Comparison of ENCODE assay signal across 26 cellular contexts in the genomic region with DNA sequence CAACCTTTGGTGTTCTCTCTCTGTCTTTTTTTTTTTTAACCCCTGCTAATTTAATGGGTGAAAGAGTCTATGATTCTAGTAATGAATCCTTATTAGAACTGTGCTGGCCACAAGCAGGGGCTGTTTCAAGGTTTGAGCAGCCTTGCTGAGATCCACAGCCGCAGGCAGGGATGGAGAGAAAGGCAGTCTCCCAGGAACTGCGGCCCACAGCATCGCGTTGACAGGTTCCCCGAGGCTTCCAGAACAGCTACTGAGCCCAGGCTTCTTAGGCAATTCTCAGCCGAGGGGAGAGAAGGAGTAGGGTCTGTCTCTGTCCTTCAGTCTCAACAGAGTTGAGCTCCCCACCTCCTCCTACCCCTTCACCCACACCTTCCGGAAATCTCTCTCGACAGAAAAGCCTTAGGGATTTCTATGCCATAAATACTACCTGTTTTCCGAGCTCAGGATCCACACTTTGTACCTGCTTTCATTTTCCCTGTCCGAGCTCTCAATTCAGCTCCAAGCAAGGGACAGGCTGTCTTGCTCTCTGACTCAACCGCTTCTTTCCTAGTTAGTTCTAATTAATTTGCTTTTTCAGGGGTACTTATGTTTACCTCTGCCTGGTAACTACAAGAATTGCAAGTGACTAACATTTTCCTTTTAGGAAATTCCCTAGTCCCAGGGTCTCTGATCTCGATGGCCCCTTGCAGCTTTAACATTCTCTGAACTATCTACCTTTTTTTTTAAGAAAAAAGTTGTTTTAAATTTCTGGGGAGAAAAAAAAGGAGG. TPM values are rescaled to one million over a fixed set of nuclear protein-coding genes. Genes with fewer than 3 reads are reported as not detected.
DNase-seq lines count a peak whose midpoint lies in the region; ATAC-seq, FAIRE-seq and TF ChIP-seq lines count a peak whose summit lies in the region.
"Had no signal": no experiment of that assay in that cellular context is flagged by ENCODE, and none has a peak within 500 bp of the region (broad histone marks: within the 10 kb centered on the region; RNA-seq: fewer than 3 reads in every experiment).

No MANE protein-coding gene starts in this region.

- peak; percentile 55 for FAIRE-seq in K562 (lab: Jason Lieb, UNC)
- peak; percentile 56 for FAIRE-seq in keratinocyte (lab: Jason Lieb, UNC)
- FAIRE-seq: GM12891 had no signal

- in situ Hi-C loops in K562 (cut with MboI), result no loop called here

- peak overlapping the region; percentile 73; the same call in 1 of the 2 replicates for H3K4me2 ChIP-seq in HCT116 (ENCODE audit: low read length)
- H3K4me2 ChIP-seq in K562 (ENCODE audit: insufficient read depth, low read length), result no peak overlapping the region
- H3K4me2 ChIP-seq in keratinocyte (ENCODE audit: control insufficient read depth, extremely low read depth, insufficient read depth, low read depth, low read length), result peak overlapping the region; percentile 79

- no peaks in the 10 kb centered on the region for H3K9me2 ChIP-seq in HCT116 (ENCODE audit: insufficient read depth)

- no peak overlapping the region for H3K27ac Mint-ChIP-seq in Calu3 (ENCODE audit: unreplicated experiment)
- H3K27ac Mint-ChIP-seq: activated CD4-positive, alpha-beta memory T cell treated with anti-CD3 and anti-CD28 coated beads for 36 hours; B cell; stimulated activated naive B cell treated with anti-CD40 and anti-IgM and Interleukin-4, amounts not matched to agents 10 μg/mL and 1 μg/mL and 100 μg/mL, for 72 hours; T-helper 2 cell treated with Interferon-gamma antibody and Interleukin-4, amounts not matched to agents 5 μg/mL and 100 μg/mL, for 36 hours; WTC11 had no signal

- no TSS peak for BruUV-seq in HCT116 (replicated peaks; lab: Mats Ljungman, UMichigan)
- no TSS peak for BruUV-seq in K562 (replicated peaks; lab: Mats Ljungman, UMichigan)
- no TSS peak for BruUV-seq in Calu3 (replicated peaks; lab: Mats Ljungman, UMichigan)

- H3K4me3 ChIP-seq in HCT116 (replicated peaks in 1 of 2; ENCODE audit: low read depth in 1 of 2, low read length in 2 of 2) (no peak overlapping the region), K562 (no peak overlapping the region), keratinocyte (ENCODE audit: control insufficient read depth in 2 of 3, extremely low read depth in 1 of 3, insufficient read depth in 2 of 3, low read depth in 1 of 3, low read length in 3 of 3) (peak overlapping the region in 2 of 3 experiments; percentile 19 to 36), suprapubic skin (peak overlapping the region; percentile 15)
- H3K4me3 ChIP-seq: adrenal gland, heart right ventricle, left lung, MG63, thoracic aorta had no signal

- no peaks in the 10 kb centered on the region for H3K9me1 ChIP-seq in K562 (ENCODE audit: control insufficient read depth, insufficient read depth, low read length)
- no peaks in the 10 kb centered on the region for H3K9me1 ChIP-seq in keratinocyte (ENCODE audit: control insufficient read depth, extremely low read depth, insufficient read depth, low read length)

- intact Hi-C loops in HCT116 (cut with micrococcal nuclease) (loop anchor here (5.0 kb wide), 1 partner anchor 111 kb away; no protein-coding TSS in a partner anchor), K562 (cut with micrococcal nuclease) (no loop called here), Calu3 (cut with micrococcal nuclease; ENCODE audit: unreplicated experiment) (no loop called here)

- WGBS in K562 (ENCODE audit: insufficient coverage, low coverage, missing lambda C conversion rate), result 2% methylated on average over 12 of the region's 12 CpGs
- 28% methylated on average over 12 of the region's 12 CpGs for WGBS in suprapubic skin

- H3K27me3 Mint-ChIP-seq in Calu3 (ENCODE audit: unreplicated experiment), result peaks cover 54% of the 10 kb centered on the region

- H3K4me1 Mint-ChIP-seq in Calu3 (ENCODE audit: low read depth, unreplicated experiment), result peaks cover 24% of the 10 kb centered on the region
- H3K4me1 Mint-ChIP-seq: B cell, neural crest cell had no signal

- dilution Hi-C loops in keratinocyte (cut with MboI; ENCODE audit: extremely low pct_ligation_motif_present, low sequenced_read_pairs), result no loop called here

- no peak for DNase-seq in HCT116 (ENCODE audit: low read depth, low spot score)
- DNase-seq in K562 (ENCODE audit: extremely low read depth in 1 of 4, low spot score in 3 of 4), result no peak
- DNase-seq in keratinocyte (ENCODE audit: low read depth, low spot score), result no peak
- no peak for DNase-seq in suprapubic skin (ENCODE audit: low spot score in 2 of 2)
- no peak for DNase-seq in Calu3
- DNase-seq in HUDEP-2 (lab: John Stamatoyannopoulos, UW; ENCODE audit: unreplicated experiment in 76 of 76), result no peak
- DNase-seq: activated CD4-positive, alpha-beta memory T cell treated with anti-CD3 and anti-CD28 coated beads for 36 hours; activated effector memory CD4-positive, alpha-beta T cell treated with Interleukin-2 at 50 U/mL for 16 hours; adrenal gland; DMS79 treated with DMSO at 0.1 percent for 48 hours; GOT3; heart right ventricle; MG63; midbrain; NCI-H1436 treated with DMSO at 0.1 percent for 48 hours; stimulated activated CD4-positive, alpha-beta T cell treated with anti-CD3 and anti-CD28 coated beads, Interleukin-2, amount 100 ng/mL, for 48 hours; stimulated activated naive B cell treated with anti-CD40 and anti-IgM and Interleukin-4, amounts not matched to agents 10 μg/mL and 1 μg/mL and 100 μg/mL, for 72 hours had no signal

- H4K20me1 ChIP-seq in HCT116 (ENCODE audit: insufficient read depth) (no peaks in the 10 kb centered on the region), K562 (replicated peaks; ENCODE audit: control insufficient read depth, insufficient read depth, low read length) (0 out of 2 replicates have a peak, but pooled peaks cover 2% of the 10 kb centered on the region), keratinocyte (ENCODE audit: control insufficient read depth, extremely low read depth, insufficient read depth, low read length) (no peaks in the 10 kb centered on the region)

- no peak for TF ChIP-seq CTCF in HCT116 (IDR thresholded peaks at IDR 0.05 in 2 of 3, conservative IDR thresholded peaks at IDR 0.05 in 1 of 3; ENCODE audit: borderline replicate concordance in 1 of 3, insufficient read depth in 1 of 3, low read depth in 2 of 3, low read length in 2 of 3)
- no peak for TF ChIP-seq CTCF in K562 (IDR thresholded peaks at IDR 0.05 in 2 of 3, conservative IDR thresholded peaks at IDR 0.05 in 1 of 3; ENCODE audit: insufficient read depth in 2 of 3, low read depth in 1 of 3, low read length in 3 of 3)
- TF ChIP-seq CTCF in keratinocyte (optimal IDR thresholded peaks at IDR 0.05 in 1 of 3, IDR thresholded peaks at IDR 0.05 in 1 of 3, conservative IDR thresholded peaks at IDR 0.05 in 1 of 3; ENCODE audit: extremely low read depth in 1 of 3, insufficient read depth in 2 of 3, low read length in 3 of 3), result no peak
- TF ChIP-seq CTCF in suprapubic skin (IDR thresholded peaks at IDR 0.05), result no peak
- TF ChIP-seq CTCF in Calu3 (IDR thresholded peaks at IDR 0.05; ENCODE audit: unreplicated experiment), result no peak

- H3K9ac ChIP-seq in HCT116 (ENCODE audit: low read length) (no peak overlapping the region), K562 (ENCODE audit: insufficient read depth in 1 of 2, low read depth in 2 of 2, low read length in 2 of 2) (no peak overlapping the region; a peak in 1 of 4 replicates), keratinocyte (ENCODE audit: control insufficient read depth, extremely low read depth, insufficient read depth, low read length) (peak overlapping the region; percentile 45)

- CTCF ChIA-PET in HCT116 (lab: Charles Lee), result no interaction called here
- CTCF ChIA-PET in K562 (lab: Yijun Ruan, JAX; ENCODE audit: low intra/inter-chr PET ratio), result interaction anchor here (0.7 kb wide), 1 partner anchor 1571 kb away, joined by 3 read pairs; no protein-coding TSS in a partner anchor
- CTCF ChIA-PET in Calu3 (lab: Charles Lee), result interaction anchor here (0.6 kb wide), 1 partner anchor 24 kb away, joined by 6 read pairs; no protein-coding TSS in a partner anchor

- no peaks in the 10 kb centered on the region for H3K9me3 ChIP-seq in HCT116 (ENCODE audit: control insufficient read depth in 1 of 2, insufficient read depth in 1 of 2, low read depth in 1 of 2, low read length in 2 of 2)
- H3K9me3 ChIP-seq in K562 (replicated peaks; ENCODE audit: control insufficient read depth, insufficient read depth, low read depth, low read length), result no peaks in the 10 kb centered on the region
- H3K9me3 ChIP-seq in keratinocyte (ENCODE audit: control insufficient read depth, low read depth, low read length), result no peaks in the 10 kb centered on the region
- no peaks in the 10 kb centered on the region for H3K9me3 ChIP-seq in suprapubic skin
- H3K9me3 ChIP-seq: adrenal gland, heart right ventricle, left lung, MG63, thoracic aorta had no signal

- no peak for TF ChIP-seq RAD21 in HCT116 (IDR thresholded peaks at IDR 0.05; ENCODE audit: low read depth)
- TF ChIP-seq RAD21 in K562 (CRISPR knock-in tag; conservative IDR thresholded peaks at IDR 0.05 in 1 of 2, IDR thresholded peaks at IDR 0.05 in 1 of 2), result no peak

- H3K36me3 ChIP-seq in HCT116 (ENCODE audit: control insufficient read depth in 1 of 2, insufficient read depth in 2 of 2, low read length in 2 of 2) (no peaks in the 10 kb centered on the region), K562 (ENCODE audit: control insufficient read depth, insufficient read depth, low read length) (no peaks in the 10 kb centered on the region), keratinocyte (ENCODE audit: control insufficient read depth in 2 of 2, extremely low read depth in 1 of 2, insufficient read depth in 2 of 2, low read length in 2 of 2) (no peaks in the 10 kb centered on the region), suprapubic skin (no peaks in the 10 kb centered on the region)
- H3K36me3 ChIP-seq: adrenal gland, heart right ventricle, left lung, MG63, thoracic aorta had no signal

- H3K27me3 ChIP-seq in HCT116 (ENCODE audit: insufficient read depth, low read length) (peaks cover under 1% of the 10 kb centered on the region; the same call in 1 of the 2 replicates), K562 (ENCODE audit: control insufficient read depth in 2 of 2, insufficient read depth in 2 of 2, low read length in 2 of 2) (peaks cover 42 to 72% of the 10 kb centered on the region in 2 experiments), keratinocyte (ENCODE audit: control insufficient read depth, extremely low read depth, insufficient read depth, low read length) (peaks cover 5% of the 10 kb centered on the region), suprapubic skin (peaks cover 33% of the 10 kb centered on the region)

- TF ChIP-seq POLR2A in HCT116 (IDR thresholded peaks at IDR 0.05; ENCODE audit: borderline replicate concordance, extremely low read depth, insufficient read depth, insufficient read length) (no peak), K562 (conservative IDR thresholded peaks at IDR 0.05) (no peak), suprapubic skin (IDR thresholded peaks at IDR 0.05) (no peak)

- ATAC-seq in HCT116 (no peak), K562 (peak; percentile 41; the same call in 1 of the 3 replicates), GM18858 (IDR thresholded peaks at IDR 0.05; ENCODE audit: unreplicated experiment) (no peak)
- ATAC-seq: SK-N-SH treated with all-trans-retinoic acid at 6 μM for 48 hours; stimulated activated naive B cell treated with anti-CD40 and anti-IgM and Interleukin-4, amounts not matched to agents 10 μg/mL and 1 μg/mL and 100 μg/mL, for 72 hours had no signal

- TF ChIP-seq EP300 in K562 (IDR thresholded peaks at IDR 0.05; ENCODE audit: low read length), result no peak
- no peak for TF ChIP-seq EP300 in suprapubic skin (IDR thresholded peaks at IDR 0.05)

- H2AFZ ChIP-seq in HCT116 (ENCODE audit: low read depth, low read length, poor library complexity, severe bottlenecking) (no peak overlapping the region), K562 (ENCODE audit: low read depth, low read length) (no peak overlapping the region), keratinocyte (ENCODE audit: control insufficient read depth, low read length) (peak overlapping the region; percentile 92)

- POLR2A ChIA-PET in HCT116 (lab: Charles Lee) (no interaction called here), K562 (lab: Yijun Ruan, JAX) (interaction anchor here (0.5 kb wide), 2 partner anchors 11 to 1923 kb away, joined by 3 read pairs; no protein-coding TSS in a partner anchor)

- peaks cover 8% of the 10 kb centered on the region for H3K36me3 Mint-ChIP-seq in Calu3 (ENCODE audit: insufficient read depth, unreplicated experiment)
- H3K36me3 Mint-ChIP-seq: activated CD4-positive, alpha-beta memory T cell treated with anti-CD3 and anti-CD28 coated beads for 36 hours; stimulated activated naive B cell treated with anti-CD40 and anti-IgM and Interleukin-4, amounts not matched to agents 10 μg/mL and 1 μg/mL and 100 μg/mL, for 72 hours; WTC11 had no signal

- H3K4me3 Mint-ChIP-seq in Calu3 (ENCODE audit: low read depth, unreplicated experiment), result no peak overlapping the region
- H3K4me3 Mint-ChIP-seq: activated CD4-positive, alpha-beta memory T cell treated with anti-CD3 and anti-CD28 coated beads for 36 hours; B cell; neural crest cell; stimulated activated naive B cell treated with anti-CD40 and anti-IgM and Interleukin-4, amounts not matched to agents 10 μg/mL and 1 μg/mL and 100 μg/mL, for 72 hours; T-helper 2 cell treated with Interferon-gamma antibody and Interleukin-4, amounts not matched to agents 5 μg/mL and 100 μg/mL, for 36 hours; WTC11 had no signal

- no peak overlapping the region for H3K27ac ChIP-seq in HCT116 (ENCODE audit: low read depth, low read length)
- no peak overlapping the region for H3K27ac ChIP-seq in K562 (ENCODE audit: extremely low read depth, low read depth, low read length)
- peak overlapping the region; percentile 60 for H3K27ac ChIP-seq in keratinocyte (ENCODE audit: control insufficient read depth, insufficient read depth, low read length)
- peak overlapping the region; percentile 89 for H3K27ac ChIP-seq in suprapubic skin
- H3K27ac ChIP-seq: adrenal gland, heart right ventricle, thoracic aorta had no signal

- H3K79me2 ChIP-seq in HCT116 (ENCODE audit: insufficient read depth, low read length), result no peaks in the 10 kb centered on the region
- no peaks in the 10 kb centered on the region for H3K79me2 ChIP-seq in K562 (ENCODE audit: control insufficient read depth, insufficient read depth, low read length)
- no peaks in the 10 kb centered on the region for H3K79me2 ChIP-seq in keratinocyte (ENCODE audit: control insufficient read depth, insufficient read depth, low read length)

- H3K4me1 ChIP-seq in HCT116 (ENCODE audit: control insufficient read depth in 1 of 2, insufficient read depth in 2 of 2, low read length in 2 of 2), result peaks cover 9 to 17% of the 10 kb centered on the region in 2 experiments
- H3K4me1 ChIP-seq in K562 (replicated peaks in 1 of 2; ENCODE audit: control insufficient read depth in 2 of 2, insufficient read depth in 2 of 2, low read length in 2 of 2), result peaks cover 0 to 4% of the 10 kb centered on the region in 2 experiments; a peak in 1 of 5 replicates
- H3K4me1 ChIP-seq in keratinocyte (ENCODE audit: control insufficient read depth, extremely low read depth, insufficient read depth, low read length), result peaks cover 22% of the 10 kb centered on the region
- H3K4me1 ChIP-seq in suprapubic skin, result peaks cover 14% of the 10 kb centered on the region
- H3K4me1 ChIP-seq: adrenal gland, heart right ventricle, left lung had no signal

- RAD21 ChIA-PET in HCT116 (lab: Charles Lee; ENCODE audit: low non-redundant PET in 1 of 2, low total read pairs in 2 of 2, uncharacterized antibody in 2 of 2, unreplicated experiment in 2 of 2), result no interaction called here

- no peaks in the 10 kb centered on the region for H3K9me3 Mint-ChIP-seq in Calu3 (ENCODE audit: low read depth, unreplicated experiment)
- H3K9me3 Mint-ChIP-seq: activated CD4-positive, alpha-beta memory T cell treated with anti-CD3 and anti-CD28 coated beads for 36 hours; neural crest cell; stimulated activated naive B cell treated with anti-CD40 and anti-IgM and Interleukin-4, amounts not matched to agents 10 μg/mL and 1 μg/mL and 100 μg/mL, for 72 hours; T-helper 2 cell treated with Interferon-gamma antibody and Interleukin-4, amounts not matched to agents 5 μg/mL and 100 μg/mL, for 36 hours; WTC11 had no signal

RNA-seq across cellular contexts. Expression of gene CASZ1, which starts 6.7 kb away (rescaled TPM):
- total RNA-seq in HCT116 (2021; ENCODE audit: unreplicated experiment), result 7.7 TPM
- polyA plus RNA-seq in HCT116 (2012), result 3.1 and 3.7 TPM in 2 replicates
- total RNA-seq in K562 (2011; cell fraction: chromatin; rRNA removed; ENCODE audit: low replicate concordance), result 1.3 and 4.2 TPM in 2 replicates
- total RNA-seq in K562 (2011; cell fraction: nucleolus; rRNA removed), result 2.4 and 2.7 TPM in 2 replicates
- total RNA-seq in K562 (2011; cell fraction: nucleoplasm; rRNA removed), result 2.3 and 3.1 TPM in 2 replicates
- total RNA-seq in K562 (2014; rRNA removed), result 1.1 and 2.2 TPM in 2 replicates
- total RNA-seq in K562 (2014; rRNA removed; fragmentation: Illumina TruSeq; extraction: Trizol), result 0.19 and 0.22 TPM in 2 replicates
- total RNA-seq in K562 (2015; rRNA removed; fragmentation: Illumina TruSeq; extraction: Trizol), result 0.64 and 0.87 TPM in 2 replicates
- total RNA-seq in K562 (2021), result 2.4 and 2.8 TPM in 2 replicates
- polyA plus RNA-seq in K562 (2011; rRNA removed), result 0.52 and 1.5 TPM in 2 replicates
- 1.1 and 1.2 TPM in 2 replicates for polyA plus RNA-seq in K562 (2011; cell fraction: cytosol; rRNA removed)
- polyA plus RNA-seq in K562 (2011; cell fraction: nucleus; rRNA removed), result 2.4 and 3.4 TPM in 2 replicates
- polyA plus RNA-seq in K562 (2012), result 0.77 and 2.0 TPM in 2 replicates
- polyA plus RNA-seq in K562 (2014; fragmentation: Illumina TruSeq; extraction: Trizol), result 0.65 and 1.00 TPM in 2 replicates
- under 1 TPM in 1 of 2 experiments, not detected in 1; 0.01 TPM for polyA plus RNA-seq in K562 (2014; fragmentation: Nextera tagmentation; extraction: Ambion mirVana)
- polyA plus RNA-seq in K562 (2014; rRNA removed), result 3.1 and 4.0 TPM in 2 replicates
- polyA minus RNA-seq in K562 (2011; rRNA and poly(A)+ RNA removed), result 0.53 and 0.69 TPM in 2 replicates
- polyA minus RNA-seq in K562 (2011; cell fraction: cytosol; rRNA and poly(A)+ RNA removed), result 0.38 and 1.0 TPM in 2 replicates
- polyA minus RNA-seq in K562 (2011; cell fraction: nucleus; rRNA and poly(A)+ RNA removed), result 1.9 and 2.1 TPM in 2 replicates
- polyA plus RNA-seq in keratinocyte, result 2.8 to 5.0 TPM (median 4.4 TPM) in 3 replicates
- 66.1 TPM for polyA plus RNA-seq in keratinocyte (2011; ENCODE audit: low read depth)
- polyA plus RNA-seq in keratinocyte (2011; cell fraction: cytosol; rRNA removed), result 2.4 and 4.8 TPM in 2 replicates
- polyA plus RNA-seq in keratinocyte (2011; cell fraction: nucleus; rRNA removed), result 18.6 and 23.7 TPM in 2 replicates
- polyA plus RNA-seq in keratinocyte (2012; ENCODE audit: low replicate concordance), result 5.9 and 27.8 TPM in 2 replicates
- 5.2 to 17.9 TPM (median 7.7 TPM) in 3 replicates for polyA minus RNA-seq in keratinocyte
- polyA minus RNA-seq in keratinocyte (2011; cell fraction: cytosol; rRNA and poly(A)+ RNA removed), result 9.6 TPM
- polyA minus RNA-seq in keratinocyte (2011; cell fraction: nucleus; rRNA and poly(A)+ RNA removed), result 17.5 and 18.8 TPM in 2 replicates
- 100 to 1,000 TPM; 106 to 229 (median 160) TPM for total RNA-seq in suprapubic skin
- 12.6 and 16.5 TPM in 2 replicates for total RNA-seq in Calu3 (2022)

Comparison
In these comparisons a context has a peak if more than half of its experiments do, and no peak if none do; other contexts are left out.
1. H3K27ac ChIP-seq: peak in keratinocyte (single experiment) and suprapubic skin (single experiment); none in HCT116 (single experiment) and K562 (single experiment).
2. H3K4me3 ChIP-seq: peak in keratinocyte (2 of 3) and suprapubic skin (single experiment); none in HCT116 (0 of 2) and K562 (single experiment).